8 cellular contexts compared by ENCODE assay signal in the genomic region with DNA sequence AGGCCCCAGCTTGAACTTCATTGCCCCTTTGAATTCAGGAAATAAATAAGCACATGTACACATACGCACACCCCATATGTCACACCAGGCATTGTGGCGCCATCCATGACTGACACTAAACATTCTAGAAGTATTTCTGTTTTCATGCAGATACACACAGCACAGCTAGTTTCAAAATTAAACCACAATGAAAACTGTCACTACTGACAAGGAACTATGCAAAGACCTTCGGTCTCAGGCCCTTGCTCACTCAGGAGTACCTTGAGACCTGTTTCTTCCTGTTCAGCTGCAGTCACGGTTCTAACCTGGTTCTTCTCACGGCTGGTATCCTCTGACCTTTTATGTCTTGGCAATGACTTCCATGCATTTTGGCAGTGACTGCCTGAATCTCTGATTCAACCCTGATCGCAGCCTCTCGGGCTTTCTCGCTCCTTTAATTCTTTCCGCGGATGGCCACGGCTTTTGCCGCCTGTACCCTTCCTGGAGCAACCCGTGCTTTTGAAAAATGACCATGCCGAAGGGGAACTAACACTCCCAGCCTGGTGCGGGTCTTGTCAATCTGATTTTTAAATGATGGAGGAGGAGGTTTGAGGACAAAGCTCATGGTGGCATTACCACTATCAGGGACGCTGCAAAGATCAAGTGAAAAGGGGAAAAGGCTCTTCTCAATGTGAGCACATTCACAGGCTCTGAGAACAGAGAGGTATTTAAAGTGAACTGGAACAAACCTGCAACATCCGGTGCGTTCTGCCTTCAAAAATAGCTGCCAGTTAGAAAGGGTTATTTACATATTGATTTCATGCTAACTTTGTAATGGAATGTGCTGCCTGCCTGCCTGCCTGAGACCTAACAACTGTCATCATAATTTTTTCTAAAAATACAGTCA.
DNase-seq lines count a peak whose midpoint lies in the region; ATAC-seq and TF ChIP-seq lines count a peak whose summit lies in the region.

No MANE protein-coding gene starts in this region.

- intact Hi-C loops in CD4-positive, alpha-beta memory T cell (cut with micrococcal nuclease) = no loop called here

- H3K27me3 ChIP-seq in CD4-positive, alpha-beta memory T cell (ENCODE audit: insufficient read depth, low read length) = peaks cover 13% of the 10 kb centered on the region
- no peaks in the 10 kb centered on the region for H3K27me3 ChIP-seq in WERI-Rb-1 (ENCODE audit: insufficient read depth, low read depth, severe bottlenecking)

- DNase-seq in CD4-positive, alpha-beta memory T cell = no peak
- no peak for DNase-seq in NCI-H1105 (lab: John Stamatoyannopoulos, UW)
- no peak for DNase-seq in foreskin fibroblast
- no peak for DNase-seq in NCI-H2107 treated with DMSO at 0.1 percent for 48 hours (lab: John Stamatoyannopoulos, UW; ENCODE audit: unreplicated experiment)
- no peak for DNase-seq in WERI-Rb-1

- CTCF ChIA-PET in CD4-positive, alpha-beta memory T cell (lab: Charles Lee; ENCODE audit: partially characterized antibody) = no interaction called here

- H3K4me3 ChIP-seq in CD4-positive, alpha-beta memory T cell (ENCODE audit: low read length in 2 of 2) = no peak overlapping the region
- H3K4me3 ChIP-seq in foreskin fibroblast (ENCODE audit: low read depth in 1 of 2, low read length in 2 of 2) = no peak overlapping the region
- no peak overlapping the region for H3K4me3 ChIP-seq in WERI-Rb-1 (ENCODE audit: low read depth, low read length)

- H3K36me3 Mint-ChIP-seq in CD4-positive, alpha-beta memory T cell = peaks cover 0 to 7% of the 10 kb centered on the region in 2 donors

- TF ChIP-seq CTCF in foreskin fibroblast (IDR thresholded peaks at IDR 0.05; ENCODE audit: low read depth, low read length) = no peak
- no peak for TF ChIP-seq CTCF in WERI-Rb-1 (IDR thresholded peaks at IDR 0.05; ENCODE audit: low read depth, low read length)

- H3K36me3 ChIP-seq in CD4-positive, alpha-beta memory T cell (ENCODE audit: insufficient read depth, low read length) = no peaks in the 10 kb centered on the region
- H3K36me3 ChIP-seq in WERI-Rb-1 = no peaks in the 10 kb centered on the region

- H3K4me1 ChIP-seq in CD4-positive, alpha-beta memory T cell (ENCODE audit: insufficient read depth, low read length) = no peaks in the 10 kb centered on the region

- peaks cover 0 to 24% (median 12%) of the 10 kb centered on the region in 8 donors for H3K9me3 Mint-ChIP-seq in CD4-positive, alpha-beta memory T cell

- H3K27ac Mint-ChIP-seq in CD4-positive, alpha-beta memory T cell = no peak overlapping the region

- ATAC-seq in GM19372 (IDR thresholded peaks at IDR 0.05; ENCODE audit: low read depth, unreplicated experiment) (peak; percentile 79), HG03175 (IDR thresholded peaks at IDR 0.05; ENCODE audit: unreplicated experiment) (peak; percentile 89), esophagus mucosa (peak; percentile 67)

- H3K27ac ChIP-seq in CD4-positive, alpha-beta memory T cell (ENCODE audit: low read depth, low read length) = no peak overlapping the region
- H3K27ac ChIP-seq in WERI-Rb-1 = no peak overlapping the region

- H3K4me3 Mint-ChIP-seq in CD4-positive, alpha-beta memory T cell = peak overlapping the region in 7 of 8 donors; percentile 11 to 74 (median 59)

- H3K9me3 ChIP-seq in CD4-positive, alpha-beta memory T cell (ENCODE audit: control insufficient read depth in 1 of 2, low read length in 2 of 2) = no peaks in the 10 kb centered on the region
- no peaks in the 10 kb centered on the region for H3K9me3 ChIP-seq in WERI-Rb-1 (ENCODE audit: severe bottlenecking)

- H3K27me3 Mint-ChIP-seq in CD4-positive, alpha-beta memory T cell = peaks cover 36 to 47% of the 10 kb centered on the region in 2 donors

- H3K4me1 Mint-ChIP-seq in CD4-positive, alpha-beta memory T cell = peaks cover 0 to 8% (median 6%) of the 10 kb centered on the region in 4 donors

- POLR2A ChIA-PET in CD4-positive, alpha-beta memory T cell (lab: Charles Lee; ENCODE audit: partially characterized antibody) = no interaction called here
